In the genomic region with DNA sequence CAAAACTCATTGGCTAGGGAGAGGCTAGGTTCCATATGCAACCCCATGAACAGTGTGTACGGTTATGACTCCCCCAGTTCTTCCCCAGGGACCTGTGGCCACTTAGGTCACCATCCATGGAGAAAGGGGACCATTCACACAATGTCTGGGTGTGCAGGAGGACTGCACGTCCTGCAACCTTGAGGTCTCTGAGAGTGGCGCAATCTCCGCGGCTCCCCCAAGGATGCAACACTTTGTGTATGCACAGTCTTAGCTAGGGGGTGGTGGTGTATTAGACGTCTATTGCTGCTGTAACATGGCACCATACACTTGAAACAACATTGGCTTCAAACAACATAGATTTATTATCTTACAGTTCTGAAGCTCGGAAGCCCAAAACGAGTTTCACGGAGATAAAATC, we compare ENCODE assay signal across 22 cellular contexts.
"Had no signal": no experiment of that assay in that cellular context is flagged by ENCODE, and none has a peak within 500 bp of the region (broad histone marks: within the 10 kb centered on the region; RNA-seq: fewer than 3 reads in every experiment).

No MANE protein-coding gene starts in this region.

- FAIRE-seq: endothelial cell of umbilical vein, keratinocyte, pancreas had no signal

- ATAC-seq: heart right ventricle; pancreas; sciatic nerve; stimulated activated effector memory CD8-positive, alpha-beta T cell treated with anti-CD3 and anti-CD28 coated beads, Interleukin-12 subunit alpha, Interleukin-12 subunit beta, amount 100 ng/mL, for 72 hours had no signal

- H3K36me3 ChIP-seq: colonic mucosa, esophagus muscularis mucosa, heart right ventricle, pancreas, stomach, thyroid gland had no signal

- H3K27ac ChIP-seq: colonic mucosa, esophagus muscularis mucosa, heart right ventricle, pancreas, stomach, thyroid gland had no signal

- H3K4me1 ChIP-seq: colonic mucosa, esophagus muscularis mucosa, pancreas, stomach, thyroid gland had no signal

- H3K4me2 ChIP-seq: smooth muscle cell had no signal

- H3K4me3 ChIP-seq: colonic mucosa, esophagus muscularis mucosa, heart right ventricle, lung, pancreas, smooth muscle cell, stomach, thyroid gland had no signal

- H3K9me3 ChIP-seq: colonic mucosa, pancreas, thyroid gland had no signal

- DNase-seq: colonic mucosa; effector CD8-positive, alpha-beta T cell; foreskin melanocyte; glutamatergic neuron; heart right ventricle; hypothalamus; immature natural killer cell; natural killer cell; occipital lobe; stimulated activated CD4-positive, alpha-beta T cell treated with anti-CD3 and anti-CD28 coated beads, Interleukin-2, amount 100 ng/mL, for 24 hours; stimulated activated CD4-positive, alpha-beta T cell treated with anti-CD3 and anti-CD28 coated beads, Interleukin-4, amount 100 ng/mL, for 24 hours; stimulated activated naive CD4-positive, alpha-beta T cell treated with Interleukin-2 at 50 U/mL for 16 hours; stomach; thyroid gland had no signal

- H3K27me3 ChIP-seq: colonic mucosa, pancreas, thyroid gland had no signal
